Comparison of ENCODE assay signal across 30 cellular contexts in the genomic region with DNA sequence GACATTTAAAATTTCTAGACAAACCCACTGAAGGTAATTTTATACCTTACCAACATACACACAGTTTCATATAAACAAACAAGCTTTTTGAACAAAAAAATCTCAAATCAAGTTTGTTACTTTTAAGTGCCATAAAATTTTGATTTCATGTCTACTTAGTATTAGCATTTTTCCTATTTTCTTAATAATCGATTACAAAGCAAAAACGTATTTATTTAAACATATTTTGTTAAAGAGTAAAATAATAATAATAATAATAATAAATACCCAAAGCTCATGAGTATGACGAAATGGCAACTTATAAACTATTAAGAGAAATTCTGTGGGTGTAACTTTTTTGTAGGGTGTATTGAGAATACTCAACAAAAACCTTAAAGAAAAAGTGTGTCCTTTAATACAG.
"Had no signal": no experiment of that assay in that cellular context is flagged by ENCODE, and none has a peak within 500 bp of the region (broad histone marks: within the 10 kb centered on the region; RNA-seq: fewer than 3 reads in every experiment).

No MANE protein-coding gene starts in this region.

- ATAC-seq: activated CD4-positive, CD25-positive, alpha-beta regulatory T cell treated with anti-CD3 and anti-CD28 coated beads, Interleukin-2, amount 50 U/mL, for 24 hours; activated CD8-positive, alpha-beta T cell treated with anti-CD3 and anti-CD28 coated beads for 36 hours; activated naive CD8-positive, alpha-beta T cell treated with anti-CD3 and anti-CD28 coated beads, Interleukin-2, amount 50 U/mL, for 24 hours; activated T-cell treated with anti-CD3 and anti-CD28 coated beads, Interleukin-2, amount 50 U/mL, for 4 hours; activated T-helper 17 cell treated with anti-CD3 and anti-CD28 coated beads, Interleukin-2, amount 50 U/mL, for 72 hours; body of pancreas; foreskin keratinocyte; gastroesophageal sphincter; heart right ventricle; T-helper 17 cell had no signal

- H3K9me3 ChIP-seq: adrenal gland, body of pancreas, colonic mucosa, esophagus muscularis mucosa, gastroesophageal sphincter, heart right ventricle had no signal

- DNase-seq: activated B cell treated with CpG ODN at 0.5 μM for 24 hours; activated CD4-positive, alpha-beta T cell treated with anti-CD3 and anti-CD28 coated beads for 48 hours; activated CD4-positive, alpha-beta T cell treated with anti-CD3 and anti-CD28 coated beads, Interleukin-2, amount 50 U/mL, for 1 hour; activated CD4-positive, alpha-beta T cell treated with anti-CD3 and anti-CD28 coated beads, Interleukin-2, amount 50 U/mL, for 48 hours; activated CD8-positive, alpha-beta memory T cell treated with anti-CD3 and anti-CD28 coated beads for 24 hours; activated CD8-positive, alpha-beta T cell treated with anti-CD3 and anti-CD28 coated beads for 36 hours; activated effector memory CD4-positive, alpha-beta T cell treated with Interleukin-2 at 50 U/mL for 16 hours; activated naive CD4-positive, alpha-beta T cell treated with anti-CD3 and anti-CD28 coated beads for 36 hours; activated naive CD8-positive, alpha-beta T cell treated with anti-CD3 and anti-CD28 coated beads for 36 hours; activated naive CD8-positive, alpha-beta T cell treated with anti-CD3 and anti-CD28 coated beads, Interleukin-2, amount 50 U/mL, for 24 hours; activated T-cell treated with anti-CD3 and anti-CD28 coated beads, Interleukin-2, amount 50 U/mL, for 4 hours; adrenal gland; amygdala; aorta; body of pancreas; central memory CD4-positive, alpha-beta T cell; cerebellar nuclear complex; colonic mucosa; effector CD8-positive, alpha-beta T cell; erythroblast; foreskin keratinocyte; heart right ventricle; T-helper 1 cell; T-helper 17 cell; T1000; WERI-Rb-1 had no signal

- H3K4me3 ChIP-seq: adrenal gland, body of pancreas, colonic mucosa, esophagus muscularis mucosa, gastroesophageal sphincter, heart right ventricle had no signal

- H3K27me3 ChIP-seq: adrenal gland, body of pancreas, colonic mucosa, esophagus muscularis mucosa, foreskin keratinocyte, gastroesophageal sphincter, heart right ventricle had no signal

- H3K27ac ChIP-seq: body of pancreas, colonic mucosa, esophagus muscularis mucosa, foreskin keratinocyte, heart right ventricle, WERI-Rb-1 had no signal

- H3K36me3 ChIP-seq: colonic mucosa had no signal

- H3K4me1 ChIP-seq: body of pancreas, colonic mucosa, esophagus muscularis mucosa, gastroesophageal sphincter had no signal
